18 cellular contexts compared by ENCODE assay signal in genomic region chr12:109527489-109528123, GRCh38. TPM values are rescaled to one million over a fixed set of nuclear protein-coding genes. Genes with fewer than 3 reads are reported as not detected.
DNase-seq lines count a peak whose midpoint lies in the region; ATAC-seq, FAIRE-seq and TF ChIP-seq lines count a peak whose summit lies in the region.
"Had no signal": no experiment of that assay in that cellular context is flagged by ENCODE, and none has a peak within 500 bp of the region (broad histone marks: within the 10 kb centered on the region; RNA-seq: fewer than 3 reads in every experiment).

No MANE protein-coding gene starts in this region.

- H3K4me1 Mint-ChIP-seq in activated CD8-positive, alpha-beta T cell treated with anti-CD3 and anti-CD28 coated beads for 36 hours (ENCODE audit: low read depth) = no peaks in the 10 kb centered on the region
- H3K4me1 Mint-ChIP-seq in activated CD8-positive, alpha-beta T cell treated with anti-CD3 and anti-CD28 coated beads, Interleukin-2, amount 10 ng/mL, durations not matched to agents 7 days and 5 days (ENCODE audit: low read depth) = no peaks in the 10 kb centered on the region
- H3K4me1 Mint-ChIP-seq in nephron = peaks cover 57% of the 10 kb centered on the region
- H3K4me1 Mint-ChIP-seq: CD8-positive, alpha-beta memory T cell had no signal

- TF ChIP-seq CTCF in activated CD8-positive, alpha-beta T cell treated with anti-CD3 and anti-CD28 coated beads for 36 hours (IDR thresholded peaks at IDR 0.05) = no peak
- peak; percentile 16; the same call in 1 of the 2 replicates for TF ChIP-seq CTCF in HepG2 (CRISPR knock-in tag; IDR thresholded peaks at IDR 0.05)
- TF ChIP-seq CTCF in right lobe of liver (IDR thresholded peaks at IDR 0.05) = no peak
- no peak for TF ChIP-seq CTCF in nephron (IDR thresholded peaks at IDR 0.05; ENCODE audit: unreplicated experiment in 3 of 3)

- H3K27ac Mint-ChIP-seq in activated CD8-positive, alpha-beta T cell treated with anti-CD3 and anti-CD28 coated beads for 36 hours = peak overlapping the region; percentile 14
- no peak overlapping the region for H3K27ac Mint-ChIP-seq in activated CD8-positive, alpha-beta T cell treated with anti-CD3 and anti-CD28 coated beads, Interleukin-2, amount 10 ng/mL, durations not matched to agents 7 days and 5 days
- H3K27ac Mint-ChIP-seq in nephron = peak overlapping the region in 2 of 3 experiments; percentile 11 to 21

- CTCF ChIA-PET in activated CD8-positive, alpha-beta T cell treated with anti-CD3 and anti-CD28 coated beads for 36 hours (lab: Charles Lee) = no interaction called here
- CTCF ChIA-PET in activated CD8-positive, alpha-beta T cell treated with anti-CD3 and anti-CD28 coated beads, Interleukin-2, amount 10 ng/mL, durations not matched to agents 7 days and 5 days (lab: Charles Lee) = no interaction called here
- CTCF ChIA-PET in HepG2 (lab: Yijun Ruan, JAX; ENCODE audit: low intra/inter-chr PET ratio, low total read pairs) = no interaction called here

- H3K36me3 ChIP-seq in HepG2 (replicated peaks in 1 of 2; ENCODE audit: control insufficient read depth in 1 of 2, insufficient read depth in 2 of 2, low read length in 2 of 2) = peaks cover 12 to 18% of the 10 kb centered on the region in 2 experiments; a peak in 4 of 5 replicates
- peaks cover 0 to 61% (median 12%) of the 10 kb centered on the region in 4 donors for H3K36me3 ChIP-seq in right lobe of liver

- TF ChIP-seq RAD21 in HepG2 (CRISPR knock-in tag; IDR thresholded peaks at IDR 0.05) = no peak

- no peak overlapping the region for H3K4me2 ChIP-seq in HepG2 (ENCODE audit: low read depth, low read length)
- H3K4me2 ChIP-seq: BLaER1 had no signal

- H3K79me2 ChIP-seq in HepG2 (ENCODE audit: insufficient read depth, low read length) = no peaks in the 10 kb centered on the region

- in situ Hi-C loops in HepG2 (cut with HindIII; ENCODE audit: extremely low pct_ligation_motif_present, low pct_unique_long_range_greater_than_20kb) = no loop called here

- H3K9me3 ChIP-seq in HepG2 (ENCODE audit: low read length) (no peaks in the 10 kb centered on the region), right lobe of liver (no peaks in the 10 kb centered on the region)
- H3K9me3 ChIP-seq: BLaER1, Caco-2 had no signal

- TF ChIP-seq POLR2A in HepG2 (IDR thresholded peaks at IDR 0.05; ENCODE audit: insufficient read depth in 1 of 2, low read depth in 2 of 2, low read length in 2 of 2) = no peak
- TF ChIP-seq POLR2A in right lobe of liver (IDR thresholded peaks at IDR 0.05) = no peak

- TF ChIP-seq EP300 in HepG2 (IDR thresholded peaks at IDR 0.05; ENCODE audit: low read depth in 2 of 2, low read length in 2 of 2) (no peak), HepG2 (CRISPR knock-in tag; IDR thresholded peaks at IDR 0.05; ENCODE audit: borderline replicate concordance) (no peak)

- H3K36me3 Mint-ChIP-seq in activated CD8-positive, alpha-beta T cell treated with anti-CD3 and anti-CD28 coated beads for 36 hours (ENCODE audit: low read depth) = peaks cover 3% of the 10 kb centered on the region
- H3K36me3 Mint-ChIP-seq in activated CD8-positive, alpha-beta T cell treated with anti-CD3 and anti-CD28 coated beads, Interleukin-2, amount 10 ng/mL, durations not matched to agents 7 days and 5 days (ENCODE audit: low read depth) = peaks cover 4% of the 10 kb centered on the region
- H3K36me3 Mint-ChIP-seq in nephron (ENCODE audit: low read depth) = peaks cover 51% of the 10 kb centered on the region

- H3K4me1 ChIP-seq in HepG2 (ENCODE audit: insufficient read depth, low read length) = peaks cover 16% of the 10 kb centered on the region
- no peaks in the 10 kb centered on the region for H3K4me1 ChIP-seq in right lobe of liver
- H3K4me1 ChIP-seq: BLaER1, Caco-2 had no signal

- H3K4me3 ChIP-seq in HepG2 (replicated peaks in 1 of 3; ENCODE audit: insufficient read depth in 1 of 3, low read depth in 2 of 3, low read length in 3 of 3) (no peak overlapping the region), right lobe of liver (no peak overlapping the region)
- H3K4me3 ChIP-seq: BLaER1 had no signal

- no peaks in the 10 kb centered on the region for H4K20me1 ChIP-seq in HepG2 (ENCODE audit: insufficient read depth, low read length)
- H4K20me1 ChIP-seq: BLaER1 had no signal

- H3K27me3 Mint-ChIP-seq in activated CD8-positive, alpha-beta T cell treated with anti-CD3 and anti-CD28 coated beads for 36 hours = no peaks in the 10 kb centered on the region
- no peaks in the 10 kb centered on the region for H3K27me3 Mint-ChIP-seq in activated CD8-positive, alpha-beta T cell treated with anti-CD3 and anti-CD28 coated beads, Interleukin-2, amount 10 ng/mL, durations not matched to agents 7 days and 5 days (ENCODE audit: low read depth)
- peaks cover 3% of the 10 kb centered on the region for H3K27me3 Mint-ChIP-seq in nephron (ENCODE audit: low read depth)

- intact Hi-C loops in activated CD8-positive, alpha-beta T cell treated with anti-CD3 and anti-CD28 coated beads for 36 hours (cut with micrococcal nuclease) = no loop called here
- intact Hi-C loops in HepG2 (cut with micrococcal nuclease; ENCODE audit: unreplicated experiment) (no loop called here), right lobe of liver (cut with DNase I) (loop anchor here (10.0 kb wide), 2 partner anchors 67 to 247 kb away; no protein-coding TSS in a partner anchor)

- 60% methylated on average over 8 of the region's 8 CpGs for WGBS in HepG2 (ENCODE audit: low lambda C conversion rate)
- WGBS in right lobe of liver (ENCODE audit: insufficient coverage, low coverage, low lambda C conversion rate, missing lambda C conversion rate) = 67% methylated on average over 5 of the region's 8 CpGs

- no peak overlapping the region for H3K9ac ChIP-seq in HepG2 (ENCODE audit: insufficient read depth, low read depth, low read length)
- H3K9ac ChIP-seq: BLaER1 had no signal

- ATAC-seq in activated CD8-positive, alpha-beta T cell treated with anti-CD3 and anti-CD28 coated beads for 36 hours = no peak
- no peak for ATAC-seq in activated CD8-positive, alpha-beta T cell treated with anti-CD3 and anti-CD28 coated beads, Interleukin-2, amount 10 ng/mL, durations not matched to agents 7 days and 5 days
- peak; percentile 78 for ATAC-seq in HepG2
- ATAC-seq in right lobe of liver = no peak
- ATAC-seq: HCT116 had no signal

- H3K27ac ChIP-seq in HepG2 (ENCODE audit: extremely low read length, insufficient read depth, low read length) = peak overlapping the region; percentile 16
- H3K27ac ChIP-seq in right lobe of liver = no peak overlapping the region
- peak overlapping the region; percentile 19 for H3K27ac ChIP-seq in substantia nigra (ENCODE audit: low read depth, low read length, poor library complexity, severe bottlenecking)
- H3K27ac ChIP-seq: BLaER1, HL-60 had no signal

- H3K27me3 ChIP-seq in HepG2 (ENCODE audit: control insufficient read depth in 1 of 2, insufficient read depth in 2 of 2, low read length in 2 of 2) (no peaks in the 10 kb centered on the region), right lobe of liver (no peaks in the 10 kb centered on the region)
- H3K27me3 ChIP-seq: BLaER1 had no signal

- H3K9me3 Mint-ChIP-seq in activated CD8-positive, alpha-beta T cell treated with anti-CD3 and anti-CD28 coated beads for 36 hours = no peaks in the 10 kb centered on the region
- H3K9me3 Mint-ChIP-seq in activated CD8-positive, alpha-beta T cell treated with anti-CD3 and anti-CD28 coated beads, Interleukin-2, amount 10 ng/mL, durations not matched to agents 7 days and 5 days (ENCODE audit: insufficient read depth) = no peaks in the 10 kb centered on the region
- no peaks in the 10 kb centered on the region for H3K9me3 Mint-ChIP-seq in nephron
- H3K9me3 Mint-ChIP-seq: CD8-positive, alpha-beta memory T cell had no signal

- no peak overlapping the region for H2AFZ ChIP-seq in HepG2 (ENCODE audit: low read length)

- BruUV-seq in HepG2 (replicated peaks; lab: Mats Ljungman, UMichigan) = no TSS peak

- POLR2A ChIA-PET in activated CD8-positive, alpha-beta T cell treated with anti-CD3 and anti-CD28 coated beads for 36 hours (lab: Charles Lee) = no interaction called here
- POLR2A ChIA-PET in activated CD8-positive, alpha-beta T cell treated with anti-CD3 and anti-CD28 coated beads, Interleukin-2, amount 10 ng/mL, durations not matched to agents 7 days and 5 days (lab: Charles Lee) = no interaction called here
- POLR2A ChIA-PET in HepG2 (lab: Yijun Ruan, JAX) = no interaction called here

- FAIRE-seq in HepG2 (lab: Jason Lieb, UNC) = peak; percentile 32
- FAIRE-seq: GM19239 had no signal

- DNase-seq in activated CD8-positive, alpha-beta T cell treated with anti-CD3 and anti-CD28 coated beads for 36 hours = no peak
- no peak for DNase-seq in activated CD8-positive, alpha-beta T cell treated with anti-CD3 and anti-CD28 coated beads, Interleukin-2, amount 10 ng/mL, durations not matched to agents 7 days and 5 days
- DNase-seq in HepG2 (ENCODE audit: low spot score) (no peak), right lobe of liver (no peak), substantia nigra (lab: John Stamatoyannopoulos, UW) (no peak), NCI-H1048 (lab: John Stamatoyannopoulos, UW) (no peak), GOT3 (lab: John Stamatoyannopoulos, UW) (no peak)
- DNase-seq: 8988T; AML-193; Caco-2; CD8-positive, alpha-beta memory T cell; DMS53; GF-D8 had no signal

- H3K4me3 Mint-ChIP-seq in activated CD8-positive, alpha-beta T cell treated with anti-CD3 and anti-CD28 coated beads for 36 hours = no peak overlapping the region
- H3K4me3 Mint-ChIP-seq in activated CD8-positive, alpha-beta T cell treated with anti-CD3 and anti-CD28 coated beads, Interleukin-2, amount 10 ng/mL, durations not matched to agents 7 days and 5 days = no peak overlapping the region
- no peak overlapping the region for H3K4me3 Mint-ChIP-seq in nephron
- H3K4me3 Mint-ChIP-seq: CD8-positive, alpha-beta memory T cell had no signal

RNA-seq across cellular contexts. Expression of gene MMAB, which starts 45.7 kb away (rescaled TPM):
- total RNA-seq in activated CD8-positive, alpha-beta T cell treated with anti-CD3 and anti-CD28 coated beads for 36 hours = 10 to 100 TPM; 60.5 to 60.9 TPM
- total RNA-seq in activated CD8-positive, alpha-beta T cell treated with anti-CD3 and anti-CD28 coated beads, Interleukin-2, amount 10 ng/mL, durations not matched to agents 7 days and 5 days = 10 to 100 TPM; 42.8 to 44.3 TPM
- total RNA-seq in HepG2 (2016; rRNA removed; fragmentation: Illumina TruSeq; extraction: Trizol) (77.3 and 112 TPM in 2 replicates), right lobe of liver (10 to 100 TPM; 42.6 to 99.8 (median 65.2) TPM)
- 32.4 and 42.7 TPM in 2 replicates for total RNA-seq in HepG2 (2016; cell fraction: cytosol; rRNA removed; fragmentation: Illumina TruSeq; extraction: Trizol; ENCODE audit: low read depth)
- total RNA-seq in HepG2 (2016; cell fraction: insoluble cytoplasmic fraction; rRNA removed; fragmentation: Illumina TruSeq; extraction: Trizol) = 80.5 and 108 TPM in 2 replicates
- total RNA-seq in HepG2 (2016; cell fraction: membrane; rRNA removed; fragmentation: Illumina TruSeq; extraction: Trizol) = 59.5 and 67.4 TPM in 2 replicates
- total RNA-seq in HepG2 (2016; cell fraction: nucleus; rRNA removed; fragmentation: Illumina TruSeq; extraction: Trizol) = 37.8 and 41.0 TPM in 2 replicates
- 26.1 and 33.2 TPM in 2 replicates for polyA plus RNA-seq in HepG2 (2011; rRNA removed)
- polyA plus RNA-seq in HepG2 (2011; cell fraction: cytosol; rRNA removed) = 29.9 and 32.2 TPM in 2 replicates
- polyA plus RNA-seq in HepG2 (2011; cell fraction: nucleus; rRNA removed) = 34.9 and 43.2 TPM in 2 replicates
- 39.1 and 40.4 TPM in 2 replicates for polyA plus RNA-seq in HepG2 (2012)
- 36.6 and 44.0 TPM in 2 replicates for polyA plus RNA-seq in HepG2 (2016; cell fraction: cytosol; fragmentation: Illumina TruSeq; extraction: Trizol; ENCODE audit: low read depth)
- 98.7 and 99.8 TPM in 2 replicates for polyA plus RNA-seq in HepG2 (2016; cell fraction: insoluble cytoplasmic fraction; fragmentation: Illumina TruSeq; extraction: Trizol; ENCODE audit: low read depth)
- polyA plus RNA-seq in HepG2 (2016; cell fraction: membrane; fragmentation: Illumina TruSeq; extraction: Trizol; ENCODE audit: low read depth) = 39.9 and 52.5 TPM in 2 replicates
- polyA plus RNA-seq in HepG2 (2016; cell fraction: nucleus; fragmentation: Illumina TruSeq; extraction: Trizol; ENCODE audit: insufficient read depth, low read depth) = 58.2 and 63.9 TPM in 2 replicates
- 37.1 and 53.3 TPM in 2 replicates for polyA minus RNA-seq in HepG2 (2011; rRNA and poly(A)+ RNA removed; ENCODE audit: low replicate concordance)
- 11.8 and 16.2 TPM in 2 replicates for polyA minus RNA-seq in HepG2 (2011; cell fraction: cytosol; rRNA and poly(A)+ RNA removed)
- polyA minus RNA-seq in HepG2 (2011; cell fraction: nucleus; rRNA and poly(A)+ RNA removed) = 21.0 and 29.1 TPM in 2 replicates

RNA-seq across cellular contexts. Expression of gene MVK, which starts 46.0 kb away (rescaled TPM):
- 10 to 100 TPM; 16.2 to 19.8 TPM for total RNA-seq in activated CD8-positive, alpha-beta T cell treated with anti-CD3 and anti-CD28 coated beads for 36 hours
- total RNA-seq in activated CD8-positive, alpha-beta T cell treated with anti-CD3 and anti-CD28 coated beads, Interleukin-2, amount 10 ng/mL, durations not matched to agents 7 days and 5 days = 10 to 100 TPM; 25.0 to 28.5 TPM
- total RNA-seq in HepG2 (2016; rRNA removed; fragmentation: Illumina TruSeq; extraction: Trizol) (47.1 and 66.9 TPM in 2 replicates), right lobe of liver (10 to 100 TPM; 14.2 to 60.0 (median 37.6) TPM)
- total RNA-seq in HepG2 (2016; cell fraction: cytosol; rRNA removed; fragmentation: Illumina TruSeq; extraction: Trizol; ENCODE audit: low read depth) = 15.1 and 17.9 TPM in 2 replicates
- total RNA-seq in HepG2 (2016; cell fraction: insoluble cytoplasmic fraction; rRNA removed; fragmentation: Illumina TruSeq; extraction: Trizol) = 40.9 and 70.6 TPM in 2 replicates
- total RNA-seq in HepG2 (2016; cell fraction: membrane; rRNA removed; fragmentation: Illumina TruSeq; extraction: Trizol) = 34.1 and 39.6 TPM in 2 replicates
- 38.8 and 47.2 TPM in 2 replicates for total RNA-seq in HepG2 (2016; cell fraction: nucleus; rRNA removed; fragmentation: Illumina TruSeq; extraction: Trizol)
- 11.6 and 22.5 TPM in 2 replicates for polyA plus RNA-seq in HepG2 (2011; rRNA removed)
- 12.4 and 13.5 TPM in 2 replicates for polyA plus RNA-seq in HepG2 (2011; cell fraction: cytosol; rRNA removed)
- polyA plus RNA-seq in HepG2 (2011; cell fraction: nucleus; rRNA removed) = 32.0 and 47.6 TPM in 2 replicates
- polyA plus RNA-seq in HepG2 (2012) = 19.2 and 28.6 TPM in 2 replicates
- 16.3 and 19.9 TPM in 2 replicates for polyA plus RNA-seq in HepG2 (2016; cell fraction: cytosol; fragmentation: Illumina TruSeq; extraction: Trizol; ENCODE audit: low read depth)
- 42.0 and 50.4 TPM in 2 replicates for polyA plus RNA-seq in HepG2 (2016; cell fraction: insoluble cytoplasmic fraction; fragmentation: Illumina TruSeq; extraction: Trizol; ENCODE audit: low read depth)
- polyA plus RNA-seq in HepG2 (2016; cell fraction: membrane; fragmentation: Illumina TruSeq; extraction: Trizol; ENCODE audit: low read depth) = 26.9 and 30.0 TPM in 2 replicates
- 78.2 and 82.6 TPM in 2 replicates for polyA plus RNA-seq in HepG2 (2016; cell fraction: nucleus; fragmentation: Illumina TruSeq; extraction: Trizol; ENCODE audit: insufficient read depth, low read depth)
- polyA minus RNA-seq in HepG2 (2011; rRNA and poly(A)+ RNA removed; ENCODE audit: low replicate concordance) = 19.6 and 22.9 TPM in 2 replicates
- polyA minus RNA-seq in HepG2 (2011; cell fraction: cytosol; rRNA and poly(A)+ RNA removed) = 6.1 and 8.0 TPM in 2 replicates
- 12.2 and 21.1 TPM in 2 replicates for polyA minus RNA-seq in HepG2 (2011; cell fraction: nucleus; rRNA and poly(A)+ RNA removed)

RNA-seq across cellular contexts. Expression of gene UBE3B, which starts 50.2 kb away (rescaled TPM):
- 10 to 100 TPM; 22.5 to 24.9 TPM for total RNA-seq in activated CD8-positive, alpha-beta T cell treated with anti-CD3 and anti-CD28 coated beads for 36 hours
- total RNA-seq in activated CD8-positive, alpha-beta T cell treated with anti-CD3 and anti-CD28 coated beads, Interleukin-2, amount 10 ng/mL, durations not matched to agents 7 days and 5 days = 10 to 100 TPM; 32.0 to 34.1 TPM
- 25.3 and 31.5 TPM in 2 replicates for total RNA-seq in HepG2 (2016; rRNA removed; fragmentation: Illumina TruSeq; extraction: Trizol)
- 30.2 and 32.0 TPM in 2 replicates for total RNA-seq in HepG2 (2016; cell fraction: cytosol; rRNA removed; fragmentation: Illumina TruSeq; extraction: Trizol; ENCODE audit: low read depth)
- total RNA-seq in HepG2 (2016; cell fraction: insoluble cytoplasmic fraction; rRNA removed; fragmentation: Illumina TruSeq; extraction: Trizol) = 26.5 and 33.2 TPM in 2 replicates
- 41.9 and 47.4 TPM in 2 replicates for total RNA-seq in HepG2 (2016; cell fraction: membrane; rRNA removed; fragmentation: Illumina TruSeq; extraction: Trizol)
- 27.6 and 29.3 TPM in 2 replicates for total RNA-seq in HepG2 (2016; cell fraction: nucleus; rRNA removed; fragmentation: Illumina TruSeq; extraction: Trizol)
- 22.7 and 26.0 TPM in 2 replicates for polyA plus RNA-seq in HepG2 (2011; rRNA removed)
- 14.5 and 17.1 TPM in 2 replicates for polyA plus RNA-seq in HepG2 (2011; cell fraction: cytosol; rRNA removed)
- 61.8 and 62.4 TPM in 2 replicates for polyA plus RNA-seq in HepG2 (2011; cell fraction: nucleus; rRNA removed)
- polyA plus RNA-seq in HepG2 (2012) = 11.8 and 14.4 TPM in 2 replicates
- 26.4 and 35.0 TPM in 2 replicates for polyA plus RNA-seq in HepG2 (2016; cell fraction: cytosol; fragmentation: Illumina TruSeq; extraction: Trizol; ENCODE audit: low read depth)
- 22.0 and 25.4 TPM in 2 replicates for polyA plus RNA-seq in HepG2 (2016; cell fraction: insoluble cytoplasmic fraction; fragmentation: Illumina TruSeq; extraction: Trizol; ENCODE audit: low read depth)
- polyA plus RNA-seq in HepG2 (2016; cell fraction: membrane; fragmentation: Illumina TruSeq; extraction: Trizol; ENCODE audit: low read depth) = 28.4 and 35.1 TPM in 2 replicates
- 28.2 and 30.2 TPM in 2 replicates for polyA plus RNA-seq in HepG2 (2016; cell fraction: nucleus; fragmentation: Illumina TruSeq; extraction: Trizol; ENCODE audit: insufficient read depth, low read depth)
- 27.1 and 49.0 TPM in 2 replicates for polyA minus RNA-seq in HepG2 (2011; rRNA and poly(A)+ RNA removed; ENCODE audit: low replicate concordance)
- polyA minus RNA-seq in HepG2 (2011; cell fraction: cytosol; rRNA and poly(A)+ RNA removed) = 13.7 and 15.7 TPM in 2 replicates
- 55.0 and 69.5 TPM in 2 replicates for polyA minus RNA-seq in HepG2 (2011; cell fraction: nucleus; rRNA and poly(A)+ RNA removed)
- 10 to 100 TPM; 15.3 to 31.8 (median 22.5) TPM for total RNA-seq in right lobe of liver

RNA-seq across cellular contexts. Expression of gene KCTD10, which starts 50.5 kb away (rescaled TPM):
- 10 to 100 TPM; 37.4 to 38.2 TPM for total RNA-seq in activated CD8-positive, alpha-beta T cell treated with anti-CD3 and anti-CD28 coated beads for 36 hours
- 10 to 100 TPM; 35.7 to 38.8 TPM for total RNA-seq in activated CD8-positive, alpha-beta T cell treated with anti-CD3 and anti-CD28 coated beads, Interleukin-2, amount 10 ng/mL, durations not matched to agents 7 days and 5 days
- total RNA-seq in HepG2 (2016; rRNA removed; fragmentation: Illumina TruSeq; extraction: Trizol) (6.9 and 12.5 TPM in 2 replicates), right lobe of liver (10 to 100 TPM in 4 of 6 experiments, 1 to 10 TPM in 2; 5.8 to 20.2 (median 11.6) TPM)
- 2.1 and 3.7 TPM in 2 replicates for total RNA-seq in HepG2 (2016; cell fraction: cytosol; rRNA removed; fragmentation: Illumina TruSeq; extraction: Trizol; ENCODE audit: low read depth)
- total RNA-seq in HepG2 (2016; cell fraction: insoluble cytoplasmic fraction; rRNA removed; fragmentation: Illumina TruSeq; extraction: Trizol) = 6.4 and 9.2 TPM in 2 replicates
- total RNA-seq in HepG2 (2016; cell fraction: membrane; rRNA removed; fragmentation: Illumina TruSeq; extraction: Trizol) = 5.5 and 5.7 TPM in 2 replicates
- 11.5 and 12.2 TPM in 2 replicates for total RNA-seq in HepG2 (2016; cell fraction: nucleus; rRNA removed; fragmentation: Illumina TruSeq; extraction: Trizol)
- polyA plus RNA-seq in HepG2 (2011; rRNA removed) = 25.4 and 30.2 TPM in 2 replicates
- polyA plus RNA-seq in HepG2 (2011; cell fraction: cytosol; rRNA removed) = 21.1 and 22.0 TPM in 2 replicates
- 28.4 and 32.1 TPM in 2 replicates for polyA plus RNA-seq in HepG2 (2011; cell fraction: nucleus; rRNA removed)
- 11.1 TPM in 2 replicates for polyA plus RNA-seq in HepG2 (2012)
- polyA plus RNA-seq in HepG2 (2016; cell fraction: cytosol; fragmentation: Illumina TruSeq; extraction: Trizol; ENCODE audit: low read depth) = 1.4 and 1.7 TPM in 2 replicates
- polyA plus RNA-seq in HepG2 (2016; cell fraction: insoluble cytoplasmic fraction; fragmentation: Illumina TruSeq; extraction: Trizol; ENCODE audit: low read depth) = 21.4 and 22.8 TPM in 2 replicates
- polyA plus RNA-seq in HepG2 (2016; cell fraction: membrane; fragmentation: Illumina TruSeq; extraction: Trizol; ENCODE audit: low read depth) = 4.0 and 4.6 TPM in 2 replicates
- polyA plus RNA-seq in HepG2 (2016; cell fraction: nucleus; fragmentation: Illumina TruSeq; extraction: Trizol; ENCODE audit: insufficient read depth, low read depth) = 18.0 and 18.6 TPM in 2 replicates
- 96.2 and 112 TPM in 2 replicates for polyA minus RNA-seq in HepG2 (2011; rRNA and poly(A)+ RNA removed; ENCODE audit: low replicate concordance)
- polyA minus RNA-seq in HepG2 (2011; cell fraction: cytosol; rRNA and poly(A)+ RNA removed) = 15.2 and 22.8 TPM in 2 replicates
- 33.0 and 56.2 TPM in 2 replicates for polyA minus RNA-seq in HepG2 (2011; cell fraction: nucleus; rRNA and poly(A)+ RNA removed)

Comparison
In these comparisons a context has a peak if more than half of its experiments do, and no peak if none do; other contexts are left out.
1. H3K27ac ChIP-seq: peak in HepG2 (single experiment) and substantia nigra (single experiment); none in right lobe of liver (0 of 3).
2. intact Hi-C loops: an anchor here in right lobe of liver (10.0 kb wide); none called in activated CD8-positive, alpha-beta T cell treated with anti-CD3 and anti-CD28 coated beads for 36 hours and HepG2.